Comparison of ENCODE assay signal across 8 cellular contexts in the genomic region with DNA sequence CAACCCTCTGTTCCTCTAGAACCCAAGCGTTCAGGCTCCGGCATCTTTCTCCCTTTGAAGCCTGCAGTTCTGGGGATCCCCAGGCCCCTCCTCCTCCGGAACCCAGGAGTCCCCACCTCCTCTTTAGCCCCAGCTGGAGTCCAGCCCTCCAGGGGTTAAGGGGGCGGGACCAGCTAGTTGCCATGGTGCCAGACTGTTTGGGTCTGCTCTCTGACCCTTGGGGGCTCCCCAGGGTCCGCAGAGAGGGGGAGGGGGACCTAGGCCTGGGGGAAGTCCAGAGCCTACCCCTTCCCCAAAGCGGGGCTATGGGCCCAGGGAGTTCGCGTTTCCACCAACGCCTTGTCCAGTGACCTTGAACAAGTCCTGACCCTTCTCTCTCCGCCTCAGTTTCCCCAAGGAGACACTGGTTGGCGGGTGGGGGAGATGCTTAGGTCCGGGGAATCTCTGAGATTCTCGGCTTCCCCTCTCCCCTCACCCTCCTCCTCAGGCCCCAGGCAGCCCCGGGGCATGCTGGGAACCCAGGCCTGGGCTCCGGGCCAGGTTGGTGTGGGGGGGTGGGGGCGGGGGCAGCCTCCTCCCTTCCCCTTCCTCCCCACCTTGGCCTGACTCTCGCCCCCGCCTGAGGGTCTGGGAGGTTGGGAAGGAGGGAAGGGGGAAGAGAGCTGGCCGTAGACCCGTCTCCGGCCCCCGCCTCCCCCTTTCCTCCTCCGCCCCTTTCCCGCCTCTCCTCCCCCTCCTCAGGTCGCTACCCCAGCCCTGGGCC. TPM values are rescaled to one million over a fixed set of nuclear protein-coding genes. Genes with fewer than 3 reads are reported as not detected.
A peak's percentile ranks its signal among the peaks of the same experiment; 100 is the strongest.
DNase-seq lines count a peak whose midpoint lies in the region; ATAC-seq and TF ChIP-seq lines count a peak whose summit lies in the region.

No MANE protein-coding gene starts in this region.

- H3K9ac ChIP-seq in HUES48 (ENCODE audit: low read depth, low read length), result no peak overlapping the region

- H3K4me3 ChIP-seq in HUES48 (ENCODE audit: low read depth, low read length), result peak overlapping the region; percentile 68

- H3K27ac ChIP-seq in HUES48 (ENCODE audit: low read depth, low read length), result peak overlapping the region; percentile 81
- peak overlapping the region; percentile 96 for H3K27ac ChIP-seq in angular gyrus (ENCODE audit: low read depth, low read length)

- DNase-seq in AG20443 (ENCODE audit: low spot score) (peak; percentile 85), left ventricle myocardium superior (peak; percentile 82), pons (ENCODE audit: low spot score) (peak; percentile 66), NCI-H524 treated with DMSO at 0.1 percent for 48 hours (lab: John Stamatoyannopoulos, UW) (no peak), SW480 (ENCODE audit: low spot score) (no peak)

- no peaks in the 10 kb centered on the region for H3K27me3 ChIP-seq in HUES48 (ENCODE audit: control insufficient read depth, insufficient read depth, low read length)

- peaks cover 3% of the 10 kb centered on the region; the same call in 1 of the 2 replicates for H3K9me3 ChIP-seq in HUES48 (ENCODE audit: control insufficient read depth, insufficient read depth, low read length)

- H3K36me3 ChIP-seq in HUES48 (ENCODE audit: control insufficient read depth, insufficient read depth, low read length), result peaks cover 7% of the 10 kb centered on the region

- ATAC-seq in SK-N-SH treated with all-trans-retinoic acid at 6 μM for 48 hours (peak; percentile 35), left ventricle myocardium superior (peak; percentile 48)

- intact Hi-C loops in left ventricle myocardium superior (cut with micrococcal nuclease), result no loop called here

- peaks cover 18% of the 10 kb centered on the region for H3K4me1 ChIP-seq in HUES48 (ENCODE audit: control insufficient read depth, insufficient read depth, low read length)

TF ChIP-seq in SK-N-SH treated with all-trans-retinoic acid at 6 μM for 48 hours, 23 proteins besides CTCF, POLR2A, EP300 and RAD21:
- TF ChIP-seq, protein P1, sequence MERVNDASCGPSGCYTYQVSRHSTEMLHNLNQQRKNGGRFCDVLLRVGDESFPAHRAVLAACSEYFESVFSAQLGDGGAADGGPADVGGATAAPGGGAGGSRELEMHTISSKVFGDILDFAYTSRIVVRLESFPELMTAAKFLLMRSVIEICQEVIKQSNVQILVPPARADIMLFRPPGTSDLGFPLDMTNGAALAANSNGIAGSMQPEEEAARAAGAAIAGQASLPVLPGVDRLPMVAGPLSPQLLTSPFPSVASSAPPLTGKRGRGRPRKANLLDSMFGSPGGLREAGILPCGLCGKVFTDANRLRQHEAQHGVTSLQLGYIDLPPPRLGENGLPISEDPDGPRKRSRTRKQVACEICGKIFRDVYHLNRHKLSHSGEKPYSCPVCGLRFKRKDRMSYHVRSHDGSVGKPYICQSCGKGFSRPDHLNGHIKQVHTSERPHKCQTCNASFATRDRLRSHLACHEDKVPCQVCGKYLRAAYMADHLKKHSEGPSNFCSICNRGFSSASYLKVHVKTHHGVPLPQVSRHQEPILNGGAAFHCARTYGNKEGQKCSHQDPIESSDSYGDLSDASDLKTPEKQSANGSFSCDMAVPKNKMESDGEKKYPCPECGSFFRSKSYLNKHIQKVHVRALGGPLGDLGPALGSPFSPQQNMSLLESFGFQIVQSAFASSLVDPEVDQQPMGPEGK (CRISPR knock-in tag; IDR thresholded peaks at IDR 0.05; ENCODE audit: borderline replicate concordance), result peak; percentile 95; the same call in 1 of the 2 replicates
- TF ChIP-seq, protein P2, sequence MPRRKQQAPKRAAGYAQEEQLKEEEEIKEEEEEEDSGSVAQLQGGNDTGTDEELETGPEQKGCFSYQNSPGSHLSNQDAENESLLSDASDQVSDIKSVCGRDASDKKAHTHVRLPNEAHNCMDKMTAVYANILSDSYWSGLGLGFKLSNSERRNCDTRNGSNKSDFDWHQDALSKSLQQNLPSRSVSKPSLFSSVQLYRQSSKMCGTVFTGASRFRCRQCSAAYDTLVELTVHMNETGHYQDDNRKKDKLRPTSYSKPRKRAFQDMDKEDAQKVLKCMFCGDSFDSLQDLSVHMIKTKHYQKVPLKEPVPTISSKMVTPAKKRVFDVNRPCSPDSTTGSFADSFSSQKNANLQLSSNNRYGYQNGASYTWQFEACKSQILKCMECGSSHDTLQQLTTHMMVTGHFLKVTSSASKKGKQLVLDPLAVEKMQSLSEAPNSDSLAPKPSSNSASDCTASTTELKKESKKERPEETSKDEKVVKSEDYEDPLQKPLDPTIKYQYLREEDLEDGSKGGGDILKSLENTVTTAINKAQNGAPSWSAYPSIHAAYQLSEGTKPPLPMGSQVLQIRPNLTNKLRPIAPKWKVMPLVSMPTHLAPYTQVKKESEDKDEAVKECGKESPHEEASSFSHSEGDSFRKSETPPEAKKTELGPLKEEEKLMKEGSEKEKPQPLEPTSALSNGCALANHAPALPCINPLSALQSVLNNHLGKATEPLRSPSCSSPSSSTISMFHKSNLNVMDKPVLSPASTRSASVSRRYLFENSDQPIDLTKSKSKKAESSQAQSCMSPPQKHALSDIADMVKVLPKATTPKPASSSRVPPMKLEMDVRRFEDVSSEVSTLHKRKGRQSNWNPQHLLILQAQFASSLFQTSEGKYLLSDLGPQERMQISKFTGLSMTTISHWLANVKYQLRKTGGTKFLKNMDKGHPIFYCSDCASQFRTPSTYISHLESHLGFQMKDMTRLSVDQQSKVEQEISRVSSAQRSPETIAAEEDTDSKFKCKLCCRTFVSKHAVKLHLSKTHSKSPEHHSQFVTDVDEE (CRISPR knock-in tag; IDR thresholded peaks at IDR 0.05), result no peak

RNA-seq across cellular contexts. Expression of a gene that starts 2.6 kb away (rescaled TPM):
- total RNA-seq in left ventricle myocardium superior, result 13.9 TPM

RNA-seq across cellular contexts. Expression of a gene that starts 33.3 kb away (rescaled TPM):
- total RNA-seq in left ventricle myocardium superior, result 3.2 TPM

RNA-seq across cellular contexts. Expression of a gene that starts 43.9 kb away (rescaled TPM):
- 0.94 TPM for total RNA-seq in left ventricle myocardium superior

Comparison
In these comparisons a context has a peak if more than half of its experiments do, and no peak if none do; other contexts are left out.
1. DNase-seq: peak in AG20443 (single experiment), left ventricle myocardium superior (single experiment) and pons (single experiment); none in NCI-H524 treated with DMSO at 0.1 percent for 48 hours (single experiment) and SW480 (single experiment).